22 cellular contexts compared by ENCODE assay signal in the genomic region with DNA sequence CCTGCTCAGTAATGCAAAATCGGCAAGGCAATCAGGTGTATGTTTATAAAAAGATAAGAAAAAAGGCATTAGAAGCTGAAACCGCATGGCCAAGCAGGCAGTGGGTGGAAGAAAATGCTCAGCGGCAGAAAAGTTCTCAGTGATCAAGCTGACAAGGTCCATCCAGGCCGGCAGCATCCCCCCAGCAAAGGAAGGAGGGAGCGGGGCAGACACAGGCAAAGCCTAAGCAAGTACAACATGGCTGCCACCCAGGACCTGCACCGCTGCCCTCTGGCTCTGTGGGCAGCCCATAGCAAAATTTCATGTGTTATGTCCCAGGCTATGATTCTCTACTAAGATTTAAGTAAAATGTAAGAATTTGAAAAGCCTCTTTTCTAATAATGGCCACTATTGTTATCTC.
"Had no signal": no experiment of that assay in that cellular context is flagged by ENCODE, and none has a peak within 500 bp of the region (broad histone marks: within the 10 kb centered on the region; RNA-seq: fewer than 3 reads in every experiment).

No MANE protein-coding gene starts in this region.

- DNase-seq: colonic mucosa; dermis blood vessel endothelial cell; effector CD4-positive, alpha-beta T cell; endodermal cell; foreskin melanocyte; head of caudate nucleus; hippocampal formation; kidney glomerular epithelial cell; mesendoderm; naive B cell; nephron progenitor cell; psoas muscle; retina; stimulated activated CD4-positive, alpha-beta T cell treated with anti-CD3 and anti-CD28 coated beads, Interleukin-2, amount 100 ng/mL, for 48 hours; stimulated activated naive CD4-positive, alpha-beta T cell treated with Interleukin-2 at 50 U/mL for 16 hours; thyroid gland had no signal

- H3K36me3 ChIP-seq: colonic mucosa, neutrophil, suprapubic skin, thyroid gland had no signal

- H3K4me3 ChIP-seq: colonic mucosa, psoas muscle, suprapubic skin, thyroid gland had no signal

- H3K27ac ChIP-seq: colonic mucosa, neutrophil, psoas muscle, suprapubic skin, thyroid gland had no signal

- H3K9me3 ChIP-seq: colonic mucosa, neutrophil, psoas muscle, suprapubic skin, thyroid gland had no signal

- FAIRE-seq: endothelial cell of umbilical vein, islet of Langerhans, urothelium cell line had no signal

- H3K27me3 ChIP-seq: colonic mucosa, neutrophil, thyroid gland had no signal

- ATAC-seq: psoas muscle, sciatic nerve had no signal

- H3K4me1 ChIP-seq: colonic mucosa, psoas muscle, suprapubic skin, thyroid gland had no signal
